17 cellular contexts compared by ENCODE assay signal in the genomic region with DNA sequence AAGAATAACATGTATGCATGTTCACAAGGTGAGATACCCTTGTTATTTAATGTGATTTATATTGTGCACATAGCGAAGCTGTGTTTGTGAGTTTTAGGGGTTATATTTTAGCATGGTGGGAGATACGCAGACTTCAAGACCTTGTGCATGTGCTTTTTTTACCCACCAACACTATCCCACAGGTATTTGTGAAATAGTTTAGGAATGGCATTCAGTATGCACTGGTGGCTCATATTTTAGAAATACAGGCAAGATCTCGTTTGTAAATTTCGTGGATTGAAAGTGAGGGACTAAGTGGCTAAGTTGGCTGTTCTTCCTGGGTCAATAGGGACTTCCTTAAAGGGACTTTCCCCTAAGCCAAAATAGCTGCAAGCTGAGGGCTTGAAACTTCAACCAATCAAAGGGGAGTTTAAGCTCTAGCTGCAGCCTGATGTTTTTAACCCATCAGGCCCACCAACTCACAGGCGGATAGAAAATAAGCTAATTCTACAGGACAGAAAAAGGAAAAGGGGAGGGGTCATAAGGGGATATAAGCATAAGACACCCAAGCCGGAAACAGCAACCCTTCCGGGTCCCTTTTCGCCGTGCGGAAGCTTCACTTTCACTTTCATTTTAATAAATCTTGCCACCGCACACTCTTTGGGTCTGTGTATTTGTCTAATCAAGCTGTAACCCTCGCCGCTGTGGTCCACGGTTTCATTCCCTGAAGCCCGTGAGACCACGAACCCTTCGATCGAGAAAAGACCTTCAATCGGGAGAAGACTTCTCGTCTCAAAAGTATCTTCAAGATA.
DNase-seq lines count a peak whose midpoint lies in the region; ATAC-seq and TF ChIP-seq lines count a peak whose summit lies in the region.
"Had no signal": no experiment of that assay in that cellular context is flagged by ENCODE, and none has a peak within 500 bp of the region (broad histone marks: within the 10 kb centered on the region; RNA-seq: fewer than 3 reads in every experiment).

No MANE protein-coding gene starts in this region.

- no peaks in the 10 kb centered on the region for H3K9me3 ChIP-seq in GM23248 (ENCODE audit: low read depth)
- no peaks in the 10 kb centered on the region for H3K9me3 ChIP-seq in CD4-positive, alpha-beta T cell (ENCODE audit: control insufficient read depth, low read length)
- H3K9me3 ChIP-seq: pancreas, thyroid gland had no signal

- H3K27ac ChIP-seq in GM23248, result no peak overlapping the region
- no peak overlapping the region for H3K27ac ChIP-seq in CD4-positive, alpha-beta T cell (ENCODE audit: low read depth, low read length)
- H3K27ac ChIP-seq: pancreas, thyroid gland had no signal

- intact Hi-C loops in CD4-positive, alpha-beta T cell (cut with DNase I, micrococcal nuclease), result no loop called here

- H3K36me3 Mint-ChIP-seq in CD4-positive, alpha-beta T cell (ENCODE audit: low read depth), result no peaks in the 10 kb centered on the region

- H2AFZ ChIP-seq in GM23248, result peak overlapping the region; percentile 59

- CTCF ChIA-PET in CD4-positive, alpha-beta T cell (lab: Charles Lee), result no interaction called here

- no peak for TF ChIP-seq CTCF in CD4-positive, alpha-beta T cell (IDR thresholded peaks at IDR 0.05)

- H3K36me3 ChIP-seq in GM23248 (ENCODE audit: low read depth), result no peaks in the 10 kb centered on the region
- H3K36me3 ChIP-seq: pancreas, thyroid gland had no signal

- no peaks in the 10 kb centered on the region for H3K79me2 ChIP-seq in GM23248 (ENCODE audit: insufficient read depth)

- no peaks in the 10 kb centered on the region for H3K4me1 Mint-ChIP-seq in CD4-positive, alpha-beta T cell (ENCODE audit: low read depth)
- H3K4me1 Mint-ChIP-seq: activated B cell treated with CpG ODN at 0.5 μM for 24 hours had no signal

- WGBS in GM23248 (ENCODE audit: low coverage in 1 of 2, low lambda C conversion rate in 2 of 2, missing lambda C conversion rate in 2 of 2), 2 experiments, result 49 to 56% methylated on average over 20 of the region's 20 CpGs

- no peaks in the 10 kb centered on the region for H3K9me2 ChIP-seq in GM23248 (ENCODE audit: insufficient read depth)

- POLR2A ChIA-PET in CD4-positive, alpha-beta T cell (lab: Charles Lee), result no interaction called here

- peak overlapping the region; percentile 44; the same call in 1 of the 2 replicates for H3K4me3 ChIP-seq in GM23248
- H3K4me3 ChIP-seq: pancreas, thyroid gland had no signal

- no peak overlapping the region for H3K4me3 Mint-ChIP-seq in CD4-positive, alpha-beta T cell
- H3K4me3 Mint-ChIP-seq: activated B cell treated with CpG ODN at 0.5 μM for 24 hours had no signal

- no peaks in the 10 kb centered on the region for H4K20me1 ChIP-seq in GM23248 (ENCODE audit: insufficient read depth)

- H3K9me3 Mint-ChIP-seq in CD4-positive, alpha-beta T cell, result peaks cover 13% of the 10 kb centered on the region
- H3K9me3 Mint-ChIP-seq: activated B cell treated with CpG ODN at 0.5 μM for 24 hours had no signal

- no peak for ATAC-seq in CD4-positive, alpha-beta T cell (ENCODE audit: poor library complexity)
- ATAC-seq in GM18498 (IDR thresholded peaks at IDR 0.05; ENCODE audit: unreplicated experiment) (no peak), GM21717 (IDR thresholded peaks at IDR 0.05; ENCODE audit: unreplicated experiment) (no peak)
- ATAC-seq: pancreas, Right ventricle myocardium inferior had no signal

- no peaks in the 10 kb centered on the region for H3K4me1 ChIP-seq in GM23248 (ENCODE audit: insufficient read depth)
- H3K4me1 ChIP-seq: pancreas, thyroid gland had no signal

- peak; percentile 87 for DNase-seq in A172 (ENCODE audit: low spot score)
- DNase-seq in GM23248, result peak; percentile 0
- DNase-seq in NCI-H2081 treated with DMSO at 0.1 percent for 48 hours (lab: John Stamatoyannopoulos, UW), result peak; percentile 4
- peak; percentile 54 to 57 for DNase-seq in SHP77 (lab: John Stamatoyannopoulos, UW)
- DNase-seq in CD4-positive, alpha-beta T cell, result no peak
- no peak for DNase-seq in stimulated activated CD4-positive, alpha-beta T cell treated with anti-CD3 and anti-CD28 coated beads, Interleukin-4, amount 100 ng/mL, for 24 hours
- DNase-seq: ACHN; activated B cell treated with CpG ODN at 0.5 μM for 24 hours; activated T-cell treated with anti-CD3 and anti-CD28 coated beads for 4 hours; dermis blood vessel endothelial cell; NCI-H2171; pancreas; stimulated activated CD4-positive, alpha-beta T cell treated with anti-CD3 and anti-CD28 coated beads, Interleukin-12 subunit alpha, Interleukin-12 subunit beta, amount 100 ng/mL, for 4 hours; thyroid gland had no signal

- no peaks in the 10 kb centered on the region for H3K27me3 ChIP-seq in GM23248 (replicated peaks; ENCODE audit: insufficient read depth)
- H3K27me3 ChIP-seq in CD4-positive, alpha-beta T cell (ENCODE audit: control insufficient read depth, insufficient read depth, low read length), result no peaks in the 10 kb centered on the region
- H3K27me3 ChIP-seq: pancreas, thyroid gland had no signal

- no peak overlapping the region for H3K4me2 ChIP-seq in GM23248 (ENCODE audit: unreplicated experiment)

- in situ Hi-C loops in GM23248 (cut with MboI), result no loop called here

- no peaks in the 10 kb centered on the region for H3K27me3 Mint-ChIP-seq in CD4-positive, alpha-beta T cell
- H3K27me3 Mint-ChIP-seq: activated B cell treated with CpG ODN at 0.5 μM for 24 hours had no signal

- H3F3A ChIP-seq in GM23248 (ENCODE audit: insufficient read depth), result no peaks in the 10 kb centered on the region

- no peak overlapping the region for H3K9ac ChIP-seq in GM23248

- H3K27ac Mint-ChIP-seq in CD4-positive, alpha-beta T cell, result no peak overlapping the region
- H3K27ac Mint-ChIP-seq: activated B cell treated with CpG ODN at 0.5 μM for 24 hours had no signal

Comparison
In these comparisons a context has a peak if more than half of its experiments do, and no peak if none do; other contexts are left out.
1. DNase-seq: peak in A172 (single experiment), GM23248 (single experiment), NCI-H2081 treated with DMSO at 0.1 percent for 48 hours (single experiment) and SHP77 (2 of 2); none in CD4-positive, alpha-beta T cell (0 of 10) and stimulated activated CD4-positive, alpha-beta T cell treated with anti-CD3 and anti-CD28 coated beads, Interleukin-4, amount 100 ng/mL, for 24 hours (single experiment).